ENCODE assay signal across 8 cellular contexts in genomic region chr1:160006312-160006940, GRCh38. TPM values are rescaled to one million over a fixed set of nuclear protein-coding genes. Genes with fewer than 3 reads are reported as not detected.
DNase-seq lines count a peak whose midpoint lies in the region; ATAC-seq and FAIRE-seq lines count a peak whose summit lies in the region.

No MANE protein-coding gene starts in this region.

- ATAC-seq in HG03039 (IDR thresholded peaks at IDR 0.05; ENCODE audit: unreplicated experiment): no peak

- peak; percentile 92 for FAIRE-seq in GM19239 (lab: Jason Lieb, UNC)

- DNase-seq in Ammon's horn (ENCODE audit: low spot score): peak; percentile 59
- DNase-seq in GM19239 (ENCODE audit: insufficient read length, low spot score): peak; percentile 60
- peak; percentile 59 for DNase-seq in M059J (ENCODE audit: low read depth)
- peak; percentile 71 for DNase-seq in SIG-M5 treated with dmso at 0.1 percent for 504 hours (lab: John Stamatoyannopoulos, UW; ENCODE audit: unreplicated experiment)
- peak; percentile 60 for DNase-seq in activated T-helper 9 cell treated with anti-CD3 and anti-CD28 coated beads, Interleukin-2, amount 50 U/mL, for 16 hours (ENCODE audit: low read depth)
- peak; percentile 83 for DNase-seq in germinal center (ENCODE audit: low spot score)
- peak; percentile 46 for DNase-seq in renal cortical epithelial cell (ENCODE audit: low read depth)

RNA-seq across cellular contexts. Expression of gene PIGM, which starts 25.4 kb away (rescaled TPM):
- 3.4 and 4.0 TPM in 2 replicates for total RNA-seq in M059J (2014; rRNA removed; shearing (Covaris generic))
- total RNA-seq in renal cortical epithelial cell: 4.0 and 5.2 TPM in 2 replicates

RNA-seq across cellular contexts. Expression of gene SLAMF9, which starts 52.4 kb away (rescaled TPM):
- not detected in 2 replicates for total RNA-seq in M059J (2014; rRNA removed; shearing (Covaris generic))
- total RNA-seq in renal cortical epithelial cell: not detected in 2 replicates
